8 cellular contexts compared by ENCODE assay signal in the genomic region with DNA sequence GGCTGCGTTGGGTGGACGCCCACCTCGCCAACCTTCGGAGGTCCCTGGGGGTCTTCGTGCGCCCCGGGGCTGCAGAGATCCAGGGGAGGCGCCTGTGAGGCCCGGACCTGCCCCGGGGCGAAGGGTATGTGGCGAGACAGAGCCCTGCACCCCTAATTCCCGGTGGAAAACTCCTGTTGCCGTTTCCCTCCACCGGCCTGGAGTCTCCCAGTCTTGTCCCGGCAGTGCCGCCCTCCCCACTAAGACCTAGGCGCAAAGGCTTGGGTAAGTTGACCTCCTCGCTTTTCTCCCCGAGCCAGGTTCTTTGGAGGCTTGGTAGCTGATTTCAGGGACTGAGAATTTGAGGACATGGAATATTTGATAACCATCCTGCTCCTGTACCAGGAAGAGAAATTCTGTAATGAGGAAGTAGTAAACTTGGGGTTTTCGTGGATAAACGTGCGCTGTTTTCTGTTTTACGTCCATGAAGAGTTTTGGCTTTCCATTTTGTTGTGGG. TPM values are rescaled to one million over a fixed set of nuclear protein-coding genes. Genes with fewer than 3 reads are reported as not detected.
DNase-seq lines count a peak whose midpoint lies in the region; ATAC-seq and TF ChIP-seq lines count a peak whose summit lies in the region.

No MANE protein-coding gene starts in this region.

- DNase-seq in NCI-H748 (lab: John Stamatoyannopoulos, UW; ENCODE audit: unreplicated experiment) (peak; percentile 35), NCI-H748 treated with DMSO at 0.1 percent for 48 hours (lab: John Stamatoyannopoulos, UW) (no peak), Panc1 (ENCODE audit: low read depth, low spot score) (no peak), cardiac fibroblast (ENCODE audit: low read depth in 2 of 2) (peak; percentile 10 to 20), kidney epithelial cell (ENCODE audit: low read depth) (no peak), mesenteric fat pad (ENCODE audit: low spot score) (no peak)
- DNase-seq in stimulated activated naive B cell treated with anti-CD40 and anti-IgM and Interleukin-4, amounts not matched to agents 10 μg/mL and 1 μg/mL and 100 μg/mL, for 72 hours = no peak

- in situ Hi-C loops in Panc1 (cut with HindIII; ENCODE audit: low pct_unique_long_range_greater_than_20kb, low sequenced_read_pairs) = no loop called here

- peak overlapping the region; percentile 99 to 100 for H3K4me3 Mint-ChIP-seq in stimulated activated naive B cell treated with anti-CD40 and anti-IgM and Interleukin-4, amounts not matched to agents 10 μg/mL and 1 μg/mL and 100 μg/mL, for 72 hours

- H3K4me3 ChIP-seq in Panc1 (ENCODE audit: low read depth in 2 of 2, low read length in 2 of 2) = peak overlapping the region; percentile 86 to 87
- H3K4me3 ChIP-seq in cardiac fibroblast (replicated peaks in 1 of 2; ENCODE audit: low read depth in 2 of 2, low read length in 2 of 2) = peak overlapping the region; percentile 96 to 98
- H3K4me3 ChIP-seq in kidney epithelial cell (ENCODE audit: low read depth, low read length) = peak overlapping the region; percentile 68

- ATAC-seq in HG02678 (IDR thresholded peaks at IDR 0.05; ENCODE audit: unreplicated experiment) (peak; percentile 0), Panc1 (peak; percentile 35)
- ATAC-seq in stimulated activated naive B cell treated with anti-CD40 and anti-IgM and Interleukin-4, amounts not matched to agents 10 μg/mL and 1 μg/mL and 100 μg/mL, for 72 hours (replicated peaks) = peak in 1 of 2 donors; percentile 1

- intact Hi-C loops in Panc1 (cut with micrococcal nuclease; ENCODE audit: unreplicated experiment) = no loop called here

- no peaks in the 10 kb centered on the region; the same call in 1 of the 2 replicates for H3K4me1 ChIP-seq in Panc1 (ENCODE audit: control insufficient read depth, insufficient read depth, low read length)

- peaks cover 7 to 11% of the 10 kb centered on the region in 2 donors for H3K36me3 Mint-ChIP-seq in stimulated activated naive B cell treated with anti-CD40 and anti-IgM and Interleukin-4, amounts not matched to agents 10 μg/mL and 1 μg/mL and 100 μg/mL, for 72 hours

- H3K36me3 ChIP-seq in Panc1 (ENCODE audit: control insufficient read depth, insufficient read depth, low read length) (peaks cover 5% of the 10 kb centered on the region), kidney epithelial cell (ENCODE audit: control insufficient read depth, insufficient read depth, low read length) (no peaks in the 10 kb centered on the region)

- POLR2A ChIA-PET in Panc1 (lab: Charles Lee) = no interaction called here

- H3K27me3 Mint-ChIP-seq in stimulated activated naive B cell treated with anti-CD40 and anti-IgM and Interleukin-4, amounts not matched to agents 10 μg/mL and 1 μg/mL and 100 μg/mL, for 72 hours = no peaks in the 10 kb centered on the region

- no peaks in the 10 kb centered on the region for H3K9me3 ChIP-seq in Panc1 (ENCODE audit: control insufficient read depth, insufficient read depth, low read depth, low read length)

- BruUV-seq in Panc1 (replicated peaks; lab: Mats Ljungman, UMichigan) = no TSS peak

- H3K27ac Mint-ChIP-seq in stimulated activated naive B cell treated with anti-CD40 and anti-IgM and Interleukin-4, amounts not matched to agents 10 μg/mL and 1 μg/mL and 100 μg/mL, for 72 hours = peak overlapping the region; percentile 91

- peaks cover 6 to 12% of the 10 kb centered on the region in 2 donors for H3K4me1 Mint-ChIP-seq in stimulated activated naive B cell treated with anti-CD40 and anti-IgM and Interleukin-4, amounts not matched to agents 10 μg/mL and 1 μg/mL and 100 μg/mL, for 72 hours

- peak overlapping the region; percentile 71 for H3K27ac ChIP-seq in Panc1 (ENCODE audit: low read length)

- H3K27me3 ChIP-seq in Panc1 (ENCODE audit: control insufficient read depth, insufficient read depth, low read length) (no peaks in the 10 kb centered on the region), kidney epithelial cell (ENCODE audit: control insufficient read depth, insufficient read depth, low read length) (no peaks in the 10 kb centered on the region)

- H3K9me3 Mint-ChIP-seq in stimulated activated naive B cell treated with anti-CD40 and anti-IgM and Interleukin-4, amounts not matched to agents 10 μg/mL and 1 μg/mL and 100 μg/mL, for 72 hours = no peaks in the 10 kb centered on the region

- TF ChIP-seq CTCF in Panc1 (IDR thresholded peaks at IDR 0.05) (no peak), cardiac fibroblast (IDR thresholded peaks at IDR 0.05; ENCODE audit: low read depth, low read length) (no peak), kidney epithelial cell (IDR thresholded peaks at IDR 0.05; ENCODE audit: insufficient read depth, low read length, poor library complexity, severe bottlenecking) (no peak)

- CTCF ChIA-PET in Panc1 (lab: Charles Lee) = interaction anchor here (1.1 kb wide), 1 partner anchor 62 kb away, joined by 4 read pairs; no protein-coding TSS in a partner anchor

RNA-seq across cellular contexts. Expression of a gene that starts 0.5 kb away (rescaled TPM):
- total RNA-seq in Panc1 (2021; ENCODE audit: unreplicated experiment) (15.6 TPM), kidney epithelial cell (12.5 and 15.7 TPM in 2 replicates), mesenteric fat pad (14.6 TPM)
- polyA plus RNA-seq in Panc1 (2012; ENCODE audit: insufficient read length) = 5.7 TPM

RNA-seq across cellular contexts. Expression of a gene that starts 1.0 kb away (rescaled TPM):
- total RNA-seq in Panc1 (2021; ENCODE audit: unreplicated experiment) = 33.7 TPM
- polyA plus RNA-seq in Panc1 (2012; ENCODE audit: insufficient read length) = 15.8 TPM
- 21.2 and 28.5 TPM in 2 replicates for total RNA-seq in kidney epithelial cell
- 22.6 TPM for total RNA-seq in mesenteric fat pad

RNA-seq across cellular contexts. Expression of a gene that starts 52.1 kb away (rescaled TPM):
- total RNA-seq in Panc1 (2021; ENCODE audit: unreplicated experiment) (469 TPM), kidney epithelial cell (726 and 727 TPM in 2 replicates), mesenteric fat pad (437 TPM)
- polyA plus RNA-seq in Panc1 (2012; ENCODE audit: insufficient read length) = 385 TPM

Comparison
In these comparisons a context has a peak if more than half of its experiments do, and no peak if none do; other contexts are left out.
1. DNase-seq: peak in NCI-H748 (single experiment) and cardiac fibroblast (2 of 2); none in NCI-H748 treated with DMSO at 0.1 percent for 48 hours (single experiment), Panc1 (single experiment), kidney epithelial cell (single experiment), stimulated activated naive B cell treated with anti-CD40 and anti-IgM and Interleukin-4, amounts not matched to agents 10 μg/mL and 1 μg/mL and 100 μg/mL, for 72 hours (single experiment) and mesenteric fat pad (single experiment).
2. Peak in every context shown above with its lines, with median percentiles within 50 percentile points of each other: H3K4me3 ChIP-seq.